Comparison of ENCODE assay signal across 8 cellular contexts in the genomic region with DNA sequence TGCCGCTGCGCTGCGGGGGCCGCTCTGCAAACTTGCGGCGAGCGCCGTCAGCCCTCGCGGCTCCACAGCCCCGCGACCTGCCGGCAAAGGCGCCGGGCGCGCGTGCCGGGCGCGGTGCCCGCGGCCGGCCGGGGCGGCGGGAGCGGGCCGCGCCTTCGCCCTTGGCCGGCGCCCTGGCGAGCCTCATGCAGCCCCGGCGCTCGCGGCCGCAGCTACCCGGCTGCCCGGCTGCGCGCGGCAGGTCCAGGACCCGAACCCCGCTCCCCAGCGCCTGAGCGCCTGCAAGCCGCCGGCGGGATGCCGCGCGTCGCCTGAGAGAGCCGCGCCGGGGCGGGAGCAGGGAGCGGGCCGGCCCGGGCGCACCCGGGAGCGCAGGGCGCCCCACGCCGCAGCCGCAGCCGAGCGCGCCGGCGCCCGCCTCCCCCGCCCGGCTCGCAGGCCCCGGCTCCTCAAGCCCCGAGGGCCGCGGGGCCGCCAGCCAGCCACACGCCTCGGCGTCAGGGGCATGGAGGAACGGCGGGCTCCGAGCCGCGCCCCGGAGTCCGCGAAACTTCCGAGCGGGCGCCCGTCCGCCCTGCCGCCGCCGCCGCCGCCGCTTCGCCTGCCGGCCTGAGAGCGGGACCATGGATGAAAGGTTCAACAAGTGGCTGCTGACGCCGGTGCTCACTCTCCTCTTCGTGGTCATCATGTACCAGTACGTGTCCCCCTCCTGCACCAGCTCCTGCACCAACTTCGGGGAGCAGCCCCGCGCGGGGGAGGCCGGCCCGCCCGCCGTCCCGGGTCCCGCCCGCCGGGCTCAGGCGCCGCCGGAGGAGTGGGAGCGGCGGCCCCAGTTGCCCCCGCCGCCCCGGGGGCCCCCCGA. TPM values are rescaled to one million over a fixed set of nuclear protein-coding genes. Genes with fewer than 3 reads are reported as not detected.
DNase-seq lines count a peak whose midpoint lies in the region; ATAC-seq, FAIRE-seq and TF ChIP-seq lines count a peak whose summit lies in the region.

No MANE protein-coding gene starts in this region.

- RAD21 ChIA-PET in GM12878 (lab: Charles Lee; ENCODE audit: unreplicated experiment): no interaction called here

- TF ChIP-seq RAD21 in GM12878 (IDR thresholded peaks at IDR 0.05; ENCODE audit: insufficient read depth, low read depth, low read length): no peak

- TF ChIP-seq CTCF in GM12878 (IDR thresholded peaks at IDR 0.05 in 2 of 3, conservative IDR thresholded peaks at IDR 0.05 in 1 of 3; ENCODE audit: control insufficient read depth in 2 of 3, extremely low read depth in 1 of 3, insufficient read depth in 1 of 3, low read depth in 3 of 3, low read length in 3 of 3) (no peak), type B pancreatic cell (conservative IDR thresholded peaks at IDR 0.05) (no peak)

- no peaks in the 10 kb centered on the region for H3K9me3 ChIP-seq in GM12878 (replicated peaks; ENCODE audit: control insufficient read depth, insufficient read depth, low read length)

- H3K9ac ChIP-seq in GM12878 (ENCODE audit: control insufficient read depth, insufficient read depth, low read length): no peak overlapping the region

- no peaks in the 10 kb centered on the region for H3K36me3 Mint-ChIP-seq in activated CD4-positive, alpha-beta T cell treated with anti-CD3 and anti-CD28 coated beads, Interleukin-2, amount 10 ng/mL, durations not matched to agents 24 days and 14 days (ENCODE audit: low read depth)
- H3K36me3 Mint-ChIP-seq in type B pancreatic cell: no peaks in the 10 kb centered on the region

- H2AFZ ChIP-seq in GM12878 (ENCODE audit: control insufficient read depth, low read depth, low read length): no peak overlapping the region

- no peaks in the 10 kb centered on the region for H3K79me2 ChIP-seq in GM12878 (ENCODE audit: control insufficient read depth, insufficient read depth, low read length)

- H3K27ac Mint-ChIP-seq in activated CD4-positive, alpha-beta T cell treated with anti-CD3 and anti-CD28 coated beads, Interleukin-2, amount 10 ng/mL, durations not matched to agents 24 days and 14 days: no peak overlapping the region
- H3K27ac Mint-ChIP-seq in type B pancreatic cell: no peak overlapping the region

- ATAC-seq in HG03439 (IDR thresholded peaks at IDR 0.05; ENCODE audit: unreplicated experiment) (peak; percentile 39), GM12878 (no peak; the same call in 2 of the 3 replicates)

- no peaks in the 10 kb centered on the region for H3K4me1 ChIP-seq in GM12878 (ENCODE audit: control insufficient read depth, insufficient read depth, low read length)

- no peaks in the 10 kb centered on the region for H4K20me1 ChIP-seq in GM12878 (ENCODE audit: control insufficient read depth, insufficient read depth)

- no TSS peak for BruUV-seq in GM12878 (replicated peaks; lab: Mats Ljungman, UMichigan)

- no peak overlapping the region for H3K27ac ChIP-seq in GM12878 (ENCODE audit: control insufficient read depth, insufficient read depth)

- POLR2A ChIA-PET in GM12878 (lab: Charles Lee): no interaction called here

- peaks cover 13 to 30% of the 10 kb centered on the region in 2 experiments for H3K27me3 ChIP-seq in GM12878 (replicated peaks in 1 of 2; ENCODE audit: control insufficient read depth in 2 of 2, insufficient read depth in 2 of 2, low read length in 1 of 2)

- no peaks in the 10 kb centered on the region for H3K4me1 Mint-ChIP-seq in activated CD4-positive, alpha-beta T cell treated with anti-CD3 and anti-CD28 coated beads, Interleukin-2, amount 10 ng/mL, durations not matched to agents 24 days and 14 days
- H3K4me1 Mint-ChIP-seq in type B pancreatic cell (ENCODE audit: unreplicated experiment): peaks cover 11% of the 10 kb centered on the region

- SMC1A ChIA-PET in GM12878 (lab: Charles Lee; ENCODE audit: uncharacterized antibody, unreplicated experiment): no interaction called here

- DNase-seq in activated CD4-positive, alpha-beta T cell treated with anti-CD3 and anti-CD28 coated beads, Interleukin-2, amount 10 ng/mL, durations not matched to agents 24 days and 14 days: peak; percentile 52
- no peak for DNase-seq in activated CD4-positive, alpha-beta T cell treated with anti-CD3 and anti-CD28 coated beads, Interleukin-2, amount 50 U/mL, for 1 hour
- DNase-seq in GM12878 (ENCODE audit: low read depth, low spot score) (no peak), iris pigment epithelial cell (ENCODE audit: low read depth) (peak; percentile 20), type B pancreatic cell (ENCODE audit: extremely low spot score, unreplicated experiment) (peak; percentile 69), RCC 7860 (ENCODE audit: low spot score) (no peak)
- DNase-seq in stimulated activated CD4-positive, alpha-beta T cell treated with anti-CD3 and anti-CD28 coated beads, Interleukin-12 subunit alpha, Interleukin-12 subunit beta, amount 100 ng/mL, for 4 hours: no peak

- CTCF ChIA-PET in GM12878 (lab: Yijun Ruan, JAX): no interaction called here

- H3K27me3 Mint-ChIP-seq in activated CD4-positive, alpha-beta T cell treated with anti-CD3 and anti-CD28 coated beads, Interleukin-2, amount 10 ng/mL, durations not matched to agents 24 days and 14 days: peaks cover 50% of the 10 kb centered on the region
- H3K27me3 Mint-ChIP-seq in type B pancreatic cell: peaks cover 80% of the 10 kb centered on the region

- H3K36me3 ChIP-seq in GM12878 (ENCODE audit: control insufficient read depth in 2 of 2, insufficient read depth in 2 of 2, low read length in 1 of 2): no peaks in the 10 kb centered on the region

- FAIRE-seq in GM12878 (lab: Jason Lieb, UNC) (no peak), RCC 7860 (lab: Jason Lieb, UNC) (no peak)

- H3K4me3 Mint-ChIP-seq in activated CD4-positive, alpha-beta T cell treated with anti-CD3 and anti-CD28 coated beads, Interleukin-2, amount 10 ng/mL, durations not matched to agents 24 days and 14 days: no peak overlapping the region
- H3K4me3 Mint-ChIP-seq in type B pancreatic cell: peak overlapping the region; percentile 48

- in situ Hi-C loops in GM12878 (cut with MboI): no loop called here

- H3K9me3 Mint-ChIP-seq in activated CD4-positive, alpha-beta T cell treated with anti-CD3 and anti-CD28 coated beads, Interleukin-2, amount 10 ng/mL, durations not matched to agents 24 days and 14 days: no peaks in the 10 kb centered on the region
- H3K9me3 Mint-ChIP-seq in type B pancreatic cell: peaks cover 5% of the 10 kb centered on the region

- H3K4me3 ChIP-seq in GM12878: 0 out of 2 replicates have a peak overlapping the region, but pooled peaks have one; percentile 33

- intact Hi-C loops in activated CD4-positive, alpha-beta T cell treated with anti-CD3 and anti-CD28 coated beads, Interleukin-2, amount 10 ng/mL, durations not matched to agents 24 days and 14 days (cut with micrococcal nuclease): no loop called here
- intact Hi-C loops in GM12878 (cut with micrococcal nuclease; ENCODE audit: unreplicated experiment): no loop called here

- no peak for TF ChIP-seq EP300 in GM12878 (IDR thresholded peaks at IDR 0.05; ENCODE audit: borderline replicate concordance in 1 of 2, control insufficient read depth in 1 of 2, low read depth in 2 of 2, low read length in 2 of 2)

- no peak for TF ChIP-seq POLR2A in GM12878 (IDR thresholded peaks at IDR 0.05; ENCODE audit: low read depth, low read length)

- WGBS in GM12878 (ENCODE audit: insufficient coverage, insufficient replicate concordance, low lambda C conversion rate, missing lambda C conversion rate): 2% methylated on average over 62 of the region's 133 CpGs

- H3K4me2 ChIP-seq in GM12878 (ENCODE audit: control insufficient read depth, insufficient read depth): peak overlapping the region; percentile 75; the same call in 1 of the 2 replicates

RNA-seq across cellular contexts. Expression of a gene that starts 0.6 kb away (rescaled TPM):
- total RNA-seq in activated CD4-positive, alpha-beta T cell treated with anti-CD3 and anti-CD28 coated beads, Interleukin-2, amount 10 ng/mL, durations not matched to agents 24 days and 14 days: not detected in 2 replicates
- total RNA-seq in GM12878 (2013; cell fraction: nucleolus; rRNA removed): not detected in 2 replicates
- not detected in 2 replicates for total RNA-seq in GM12878 (2014; rRNA removed)
- not detected in 2 replicates for total RNA-seq in GM12878 (2014; rRNA removed; fragmentation: Illumina TruSeq; extraction: Trizol)
- not detected in 2 replicates for total RNA-seq in GM12878 (2021)
- not detected for polyA plus RNA-seq in GM12878 (2011; ENCODE audit: low read depth)
- polyA plus RNA-seq in GM12878 (2011; rRNA removed): 2.9 and 3.9 TPM in 2 replicates
- polyA plus RNA-seq in GM12878 (2011; cell fraction: cytosol; rRNA removed): 1.5 and 1.9 TPM in 2 replicates
- 3.5 and 6.4 TPM in 2 replicates for polyA plus RNA-seq in GM12878 (2011; cell fraction: nucleus; rRNA removed)
- polyA plus RNA-seq in GM12878 (2012): not detected in 2 replicates
- polyA plus RNA-seq in GM12878 (2014; fragmentation: Illumina TruSeq; extraction: Trizol): under 0.01 TPM in 1 of 2 replicates, not detected in the other
- polyA plus RNA-seq in GM12878 (2014; fragmentation: Nextera tagmentation; extraction: Ambion mirVana): not detected
- polyA plus RNA-seq in GM12878 (2014; rRNA removed): not detected in 2 replicates
- not detected for polyA plus RNA-seq in GM12878 (2016; fragmentation: Nextera tagmentation; extraction: Ambion mirVana)
- 3.2 and 3.6 TPM in 2 replicates for polyA minus RNA-seq in GM12878 (2011; rRNA and poly(A)+ RNA removed)
- 1.2 and 1.3 TPM in 2 replicates for polyA minus RNA-seq in GM12878 (2011; cell fraction: cytosol; rRNA and poly(A)+ RNA removed)
- polyA minus RNA-seq in GM12878 (2011; cell fraction: nucleus; rRNA and poly(A)+ RNA removed): 2.3 and 2.7 TPM in 2 replicates
- 4.2 and 4.7 TPM in 2 replicates for total RNA-seq in type B pancreatic cell (ENCODE audit: low replicate concordance)

RNA-seq across cellular contexts. Expression of a gene that starts 37.3 kb away (rescaled TPM):
- 0.26 and 0.56 TPM in 2 replicates for total RNA-seq in activated CD4-positive, alpha-beta T cell treated with anti-CD3 and anti-CD28 coated beads, Interleukin-2, amount 10 ng/mL, durations not matched to agents 24 days and 14 days
- 225 and 233 TPM in 2 replicates for total RNA-seq in GM12878 (2013; cell fraction: nucleolus; rRNA removed)
- total RNA-seq in GM12878 (2014; rRNA removed): 27.4 and 28.0 TPM in 2 replicates
- 29.0 and 32.2 TPM in 2 replicates for total RNA-seq in GM12878 (2014; rRNA removed; fragmentation: Illumina TruSeq; extraction: Trizol)
- total RNA-seq in GM12878 (2021): 17.8 and 17.9 TPM in 2 replicates
- 2.0 TPM for polyA plus RNA-seq in GM12878 (2011; ENCODE audit: low read depth)
- 24.8 and 48.5 TPM in 2 replicates for polyA plus RNA-seq in GM12878 (2011; rRNA removed)
- polyA plus RNA-seq in GM12878 (2011; cell fraction: cytosol; rRNA removed): 5.2 and 6.0 TPM in 2 replicates
- 60.0 and 60.1 TPM in 2 replicates for polyA plus RNA-seq in GM12878 (2011; cell fraction: nucleus; rRNA removed)
- polyA plus RNA-seq in GM12878 (2012): 5.4 and 7.4 TPM in 2 replicates
- polyA plus RNA-seq in GM12878 (2014; fragmentation: Illumina TruSeq; extraction: Trizol): 16.7 and 22.6 TPM in 2 replicates
- polyA plus RNA-seq in GM12878 (2014; fragmentation: Nextera tagmentation; extraction: Ambion mirVana): 1 to 10 TPM; 4.9 to 6.3 TPM
- polyA plus RNA-seq in GM12878 (2014; rRNA removed): 16.7 and 19.8 TPM in 2 replicates
- polyA plus RNA-seq in GM12878 (2016; fragmentation: Nextera tagmentation; extraction: Ambion mirVana): 10 to 100 TPM; 12.7 to 14.0 TPM
- 33.5 and 36.2 TPM in 2 replicates for polyA minus RNA-seq in GM12878 (2011; rRNA and poly(A)+ RNA removed)
- 4.1 and 13.4 TPM in 2 replicates for polyA minus RNA-seq in GM12878 (2011; cell fraction: cytosol; rRNA and poly(A)+ RNA removed)
- 149 and 238 TPM in 2 replicates for polyA minus RNA-seq in GM12878 (2011; cell fraction: nucleus; rRNA and poly(A)+ RNA removed)
- total RNA-seq in type B pancreatic cell (ENCODE audit: low replicate concordance): 20.8 and 38.5 TPM in 2 replicates

Comparison
In these comparisons a context has a peak if more than half of its experiments do, and no peak if none do; other contexts are left out.
1. DNase-seq: peak in activated CD4-positive, alpha-beta T cell treated with anti-CD3 and anti-CD28 coated beads, Interleukin-2, amount 10 ng/mL, durations not matched to agents 24 days and 14 days (single experiment), iris pigment epithelial cell (single experiment) and type B pancreatic cell (single experiment); none in activated CD4-positive, alpha-beta T cell treated with anti-CD3 and anti-CD28 coated beads, Interleukin-2, amount 50 U/mL, for 1 hour (single experiment), GM12878 (single experiment), stimulated activated CD4-positive, alpha-beta T cell treated with anti-CD3 and anti-CD28 coated beads, Interleukin-12 subunit alpha, Interleukin-12 subunit beta, amount 100 ng/mL, for 4 hours (single experiment) and RCC 7860 (single experiment).
2. RNA of a gene that starts 37.3 kb away (total RNA-seq): 20.8 to 38.5 TPM in type B pancreatic cell and 17.8 to 233 TPM in GM12878; 0.26 to 0.56 TPM in activated CD4-positive, alpha-beta T cell treated with anti-CD3 and anti-CD28 coated beads, Interleukin-2, amount 10 ng/mL, durations not matched to agents 24 days and 14 days; every median in the first group is over 10 times any median in the second.